11 cellular contexts compared by ENCODE assay signal in the genomic region with DNA sequence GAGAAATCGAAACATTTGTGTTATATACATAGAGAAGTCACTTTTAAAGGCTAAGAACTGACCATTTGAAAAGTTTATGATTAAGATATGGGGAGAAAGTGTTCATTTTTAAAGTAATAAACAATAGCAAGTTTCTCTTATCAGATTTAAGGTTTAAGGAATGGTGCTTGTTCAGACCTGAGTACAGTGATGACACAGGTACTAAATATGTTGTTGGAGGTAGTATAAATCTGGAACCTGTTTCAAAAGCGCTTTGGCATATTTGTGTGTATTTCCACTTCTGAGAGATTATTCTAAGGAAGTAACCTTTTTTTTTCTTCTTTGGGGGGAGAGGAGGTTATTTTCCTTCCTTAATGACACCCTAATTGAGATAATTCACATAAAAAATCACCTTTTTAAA. TPM values are rescaled to one million over a fixed set of nuclear protein-coding genes. Genes with fewer than 3 reads are reported as not detected.
DNase-seq lines count a peak whose midpoint lies in the region; ATAC-seq and TF ChIP-seq lines count a peak whose summit lies in the region.
"Had no signal": no experiment of that assay in that cellular context is flagged by ENCODE, and none has a peak within 500 bp of the region (broad histone marks: within the 10 kb centered on the region; RNA-seq: fewer than 3 reads in every experiment).

No MANE protein-coding gene starts in this region.

- H3K9me3 Mint-ChIP-seq in activated CD4-positive, alpha-beta T cell treated with anti-CD3 and anti-CD28 coated beads for 36 hours (ENCODE audit: low read depth), result no peaks in the 10 kb centered on the region
- no peaks in the 10 kb centered on the region for H3K9me3 Mint-ChIP-seq in activated CD8-positive, alpha-beta T cell treated with anti-CD3 and anti-CD28 coated beads, Interleukin-2, amount 10 ng/mL, durations not matched to agents 7 days and 5 days (ENCODE audit: insufficient read depth)
- H3K9me3 Mint-ChIP-seq in stimulated activated naive B cell treated with anti-CD40 and anti-IgM and Interleukin-4, amounts not matched to agents 10 μg/mL and 1 μg/mL and 100 μg/mL, for 72 hours, result peaks cover 0 to 1% of the 10 kb centered on the region in 2 donors
- H3K9me3 Mint-ChIP-seq: brain had no signal

- H3K36me3 Mint-ChIP-seq in activated CD4-positive, alpha-beta T cell treated with anti-CD3 and anti-CD28 coated beads for 36 hours (ENCODE audit: low read depth), result peaks cover 42% of the 10 kb centered on the region
- peaks cover 74% of the 10 kb centered on the region for H3K36me3 Mint-ChIP-seq in activated CD8-positive, alpha-beta T cell treated with anti-CD3 and anti-CD28 coated beads, Interleukin-2, amount 10 ng/mL, durations not matched to agents 7 days and 5 days (ENCODE audit: low read depth)
- H3K36me3 Mint-ChIP-seq in stimulated activated naive B cell treated with anti-CD40 and anti-IgM and Interleukin-4, amounts not matched to agents 10 μg/mL and 1 μg/mL and 100 μg/mL, for 72 hours, result peaks cover 15 to 37% of the 10 kb centered on the region in 2 donors

- CTCF ChIA-PET in activated CD4-positive, alpha-beta T cell treated with anti-CD3 and anti-CD28 coated beads for 36 hours (lab: Charles Lee), result interaction anchor here (1.7 to 5.2 kb wide), 2 partner anchors 17 to 96 kb away, joined by 3 to 31 read pairs; partner anchors contain the start of gene CDC42SE2
- CTCF ChIA-PET in activated CD8-positive, alpha-beta T cell treated with anti-CD3 and anti-CD28 coated beads, Interleukin-2, amount 10 ng/mL, durations not matched to agents 7 days and 5 days (lab: Charles Lee), result interaction anchor here (2.7 to 4.0 kb wide), 2 partner anchors 17 to 100 kb away, joined by 17 to 24 read pairs; no protein-coding TSS in a partner anchor

- intact Hi-C loops in activated CD4-positive, alpha-beta T cell treated with anti-CD3 and anti-CD28 coated beads for 36 hours (cut with DNase I, micrococcal nuclease), result loop anchor here in 1 of 2 experiments (5.0 kb wide), 1 partner anchor 255 kb away; no protein-coding TSS in a partner anchor
- intact Hi-C loops in sciatic nerve (cut with DNase I), result no loop called here

- peaks cover 90% of the 10 kb centered on the region for H3K4me1 Mint-ChIP-seq in activated CD4-positive, alpha-beta T cell treated with anti-CD3 and anti-CD28 coated beads for 36 hours
- peaks cover 84% of the 10 kb centered on the region for H3K4me1 Mint-ChIP-seq in activated CD8-positive, alpha-beta T cell treated with anti-CD3 and anti-CD28 coated beads, Interleukin-2, amount 10 ng/mL, durations not matched to agents 7 days and 5 days (ENCODE audit: low read depth)
- peaks cover 35 to 73% of the 10 kb centered on the region in 2 donors for H3K4me1 Mint-ChIP-seq in stimulated activated naive B cell treated with anti-CD40 and anti-IgM and Interleukin-4, amounts not matched to agents 10 μg/mL and 1 μg/mL and 100 μg/mL, for 72 hours

- TF ChIP-seq CTCF in GM20000 (IDR thresholded peaks at IDR 0.05; ENCODE audit: extremely low read depth, missing control alignments), result no peak

- POLR2A ChIA-PET in activated CD4-positive, alpha-beta T cell treated with anti-CD3 and anti-CD28 coated beads for 36 hours (lab: Charles Lee), result interaction anchor here (0.6 kb wide), 1 partner anchor 114 kb away, joined by 4 read pairs; no protein-coding TSS in a partner anchor
- POLR2A ChIA-PET in activated CD8-positive, alpha-beta T cell treated with anti-CD3 and anti-CD28 coated beads, Interleukin-2, amount 10 ng/mL, durations not matched to agents 7 days and 5 days (lab: Charles Lee), result interaction anchor here (1.1 to 3.4 kb wide), 3 partner anchors 17 to 112 kb away, joined by 3 to 53 read pairs (median 13); partner anchors contain the start of gene CDC42SE2

- no peak for DNase-seq in activated CD4-positive, alpha-beta T cell treated with anti-CD3 and anti-CD28 coated beads for 36 hours
- no peak for DNase-seq in activated CD4-positive, alpha-beta T cell treated with anti-CD3 and anti-CD28 coated beads for 4 hours
- no peak for DNase-seq in activated CD8-positive, alpha-beta T cell treated with anti-CD3 and anti-CD28 coated beads, Interleukin-2, amount 10 ng/mL, durations not matched to agents 7 days and 5 days
- peak; percentile 23 for DNase-seq in kidney tubule cell (ENCODE audit: low spot score)
- DNase-seq in stimulated activated naive B cell treated with anti-CD40 and anti-IgM and Interleukin-4, amounts not matched to agents 10 μg/mL and 1 μg/mL and 100 μg/mL, for 72 hours, result no peak
- DNase-seq in left lobe of liver (ENCODE audit: low spot score), result no peak
- no peak for DNase-seq in GM20000 (ENCODE audit: low spot score)
- DNase-seq in sciatic nerve (ENCODE audit: low spot score), result no peak
- DNase-seq: NCI-H345, pancreas had no signal

- no peaks in the 10 kb centered on the region for H3K27me3 Mint-ChIP-seq in activated CD4-positive, alpha-beta T cell treated with anti-CD3 and anti-CD28 coated beads for 36 hours
- H3K27me3 Mint-ChIP-seq in activated CD8-positive, alpha-beta T cell treated with anti-CD3 and anti-CD28 coated beads, Interleukin-2, amount 10 ng/mL, durations not matched to agents 7 days and 5 days (ENCODE audit: low read depth), result no peaks in the 10 kb centered on the region
- H3K27me3 Mint-ChIP-seq in stimulated activated naive B cell treated with anti-CD40 and anti-IgM and Interleukin-4, amounts not matched to agents 10 μg/mL and 1 μg/mL and 100 μg/mL, for 72 hours, result no peaks in the 10 kb centered on the region
- H3K27me3 Mint-ChIP-seq: brain had no signal

- no peak for ATAC-seq in activated CD4-positive, alpha-beta T cell treated with anti-CD3 and anti-CD28 coated beads for 36 hours
- no peak for ATAC-seq in activated CD8-positive, alpha-beta T cell treated with anti-CD3 and anti-CD28 coated beads, Interleukin-2, amount 10 ng/mL, durations not matched to agents 7 days and 5 days
- no peak for ATAC-seq in stimulated activated naive B cell treated with anti-CD40 and anti-IgM and Interleukin-4, amounts not matched to agents 10 μg/mL and 1 μg/mL and 100 μg/mL, for 72 hours (replicated peaks)
- ATAC-seq in left lobe of liver (no peak), sciatic nerve (no peak)

- peak overlapping the region; percentile 95 for H3K27ac Mint-ChIP-seq in activated CD4-positive, alpha-beta T cell treated with anti-CD3 and anti-CD28 coated beads for 36 hours
- H3K27ac Mint-ChIP-seq in activated CD8-positive, alpha-beta T cell treated with anti-CD3 and anti-CD28 coated beads, Interleukin-2, amount 10 ng/mL, durations not matched to agents 7 days and 5 days, result peak overlapping the region; percentile 85
- H3K27ac Mint-ChIP-seq in stimulated activated naive B cell treated with anti-CD40 and anti-IgM and Interleukin-4, amounts not matched to agents 10 μg/mL and 1 μg/mL and 100 μg/mL, for 72 hours, result peak overlapping the region; percentile 3

- peak overlapping the region; percentile 74 for H3K4me3 Mint-ChIP-seq in activated CD4-positive, alpha-beta T cell treated with anti-CD3 and anti-CD28 coated beads for 36 hours
- H3K4me3 Mint-ChIP-seq in activated CD8-positive, alpha-beta T cell treated with anti-CD3 and anti-CD28 coated beads, Interleukin-2, amount 10 ng/mL, durations not matched to agents 7 days and 5 days, result peak overlapping the region; percentile 78
- H3K4me3 Mint-ChIP-seq in stimulated activated naive B cell treated with anti-CD40 and anti-IgM and Interleukin-4, amounts not matched to agents 10 μg/mL and 1 μg/mL and 100 μg/mL, for 72 hours, result peak overlapping the region; percentile 42 to 50

RNA-seq across cellular contexts. Expression of gene CDC42SE2, which starts 18.4 kb away (rescaled TPM):
- total RNA-seq in activated CD4-positive, alpha-beta T cell treated with anti-CD3 and anti-CD28 coated beads for 36 hours, result 10 to 100 TPM; 68.3 to 99.6 TPM
- total RNA-seq in activated CD8-positive, alpha-beta T cell treated with anti-CD3 and anti-CD28 coated beads, Interleukin-2, amount 10 ng/mL, durations not matched to agents 7 days and 5 days, result 100 to 1,000 TPM; 115 to 126 TPM
- total RNA-seq in left lobe of liver, result 9.9 TPM
- total RNA-seq in sciatic nerve, result 29.7 TPM

Comparison
In these comparisons a context has a peak if more than half of its experiments do, and no peak if none do; other contexts are left out.
1. H3K27ac Mint-ChIP-seq: peak in every context shown above with its lines; median percentile 95 in activated CD4-positive, alpha-beta T cell treated with anti-CD3 and anti-CD28 coated beads for 36 hours; 85 in activated CD8-positive, alpha-beta T cell treated with anti-CD3 and anti-CD28 coated beads, Interleukin-2, amount 10 ng/mL, durations not matched to agents 7 days and 5 days; 3 in stimulated activated naive B cell treated with anti-CD40 and anti-IgM and Interleukin-4, amounts not matched to agents 10 μg/mL and 1 μg/mL and 100 μg/mL, for 72 hours.